9 cellular contexts compared by ENCODE assay signal in the genomic region with DNA sequence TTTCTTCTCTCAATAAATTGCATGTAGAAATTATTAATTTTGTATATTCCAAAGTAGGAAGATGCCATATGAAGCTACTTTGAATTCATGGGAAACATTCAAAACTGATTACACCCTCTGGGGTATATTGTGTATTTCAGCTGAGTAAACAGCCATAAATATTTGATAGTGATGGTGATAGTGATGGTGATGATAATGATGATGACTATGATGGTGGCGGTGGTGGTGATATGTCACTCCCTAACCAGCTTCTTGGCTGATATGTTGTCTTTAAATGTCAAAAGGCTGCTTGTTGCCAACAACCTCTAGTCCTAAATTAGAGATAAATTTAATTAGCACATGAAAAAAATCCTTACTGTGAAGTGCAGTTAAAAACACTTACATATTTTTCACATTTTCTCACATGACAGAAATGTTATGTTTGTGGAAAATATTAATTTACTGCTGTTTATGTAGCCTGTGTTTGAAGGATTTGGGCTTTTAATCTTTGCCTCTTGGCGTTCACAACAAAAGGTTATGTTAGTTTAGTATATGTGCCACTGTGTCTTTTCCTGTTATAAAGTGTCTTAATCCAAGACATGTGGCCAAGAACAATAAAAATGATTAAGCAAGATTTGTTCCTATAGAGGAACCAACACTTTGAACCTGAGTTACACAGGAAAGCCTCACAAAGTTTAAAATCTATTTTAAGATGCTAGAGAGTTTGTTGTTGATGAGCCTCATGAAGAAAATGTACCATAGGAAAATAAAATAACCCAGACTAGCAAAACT.
A peak's percentile ranks its signal among the peaks of the same experiment; 100 is the strongest.
DNase-seq lines count a peak whose midpoint lies in the region; ATAC-seq and TF ChIP-seq lines count a peak whose summit lies in the region.
"Had no signal": no experiment of that assay in that cellular context is flagged by ENCODE, and none has a peak within 500 bp of the region (broad histone marks: within the 10 kb centered on the region; RNA-seq: fewer than 3 reads in every experiment).

No MANE protein-coding gene starts in this region.

- H3K36me3 ChIP-seq in mucosa of descending colon (ENCODE audit: low read depth) (no peaks in the 10 kb centered on the region), tibial nerve (no peaks in the 10 kb centered on the region)

- TF ChIP-seq CTCF in choroid plexus epithelial cell (conservative IDR thresholded peaks at IDR 0.05; ENCODE audit: low read depth, low read length) = no peak
- TF ChIP-seq CTCF in mucosa of descending colon (IDR thresholded peaks at IDR 0.05) = no peak
- TF ChIP-seq CTCF in tibial nerve (IDR thresholded peaks at IDR 0.05) = no peak

- peak overlapping the region; percentile 66 to 85 (median 78) for H3K27ac ChIP-seq in tibial nerve

- no peak for ATAC-seq in activated CD4-positive, alpha-beta T cell treated with anti-CD3 and anti-CD28 coated beads for 36 hours
- ATAC-seq in mucosa of descending colon (peak; percentile 77), GM21447 (IDR thresholded peaks at IDR 0.05; ENCODE audit: unreplicated experiment) (no peak)

- CTCF ChIA-PET in activated CD4-positive, alpha-beta T cell treated with anti-CD3 and anti-CD28 coated beads for 36 hours (lab: Charles Lee) = interaction anchor here (1.1 kb wide), 2 partner anchors 70 to 103 kb away, joined by 3 to 6 read pairs; no protein-coding TSS in a partner anchor

- intact Hi-C loops in activated CD4-positive, alpha-beta T cell treated with anti-CD3 and anti-CD28 coated beads for 36 hours (cut with DNase I, micrococcal nuclease) = no loop called here
- intact Hi-C loops in mucosa of descending colon (cut with DNase I, micrococcal nuclease) = no loop called here

- WGBS in tibial nerve, 2 donors = 35 to 42% methylated on average over 2 of the region's 2 CpGs

- no peaks in the 10 kb centered on the region for H3K9me3 ChIP-seq in mucosa of descending colon
- no peaks in the 10 kb centered on the region for H3K9me3 ChIP-seq in tibial nerve

- TF ChIP-seq EP300 in tibial nerve (IDR thresholded peaks at IDR 0.05) = peak in 1 of 2 donors; percentile 20

- H3K4me3 Mint-ChIP-seq in activated CD4-positive, alpha-beta T cell treated with anti-CD3 and anti-CD28 coated beads for 36 hours = no peak overlapping the region

- H3K4me1 ChIP-seq in mucosa of descending colon (ENCODE audit: low read depth) (peaks cover 12% of the 10 kb centered on the region), tibial nerve (peaks cover 4 to 54% (median 12%) of the 10 kb centered on the region in 4 donors)

- no peak for DNase-seq in activated CD4-positive, alpha-beta T cell treated with anti-CD3 and anti-CD28 coated beads for 36 hours
- DNase-seq in activated CD4-positive, alpha-beta T cell treated with anti-CD3 and anti-CD28 coated beads, Interleukin-2, amount 50 U/mL, for 1 hour = no peak
- DNase-seq in choroid plexus epithelial cell (ENCODE audit: low read depth) (peak; percentile 43), mucosa of descending colon (no peak), tibial nerve (ENCODE audit: low spot score in 2 of 2) (no peak), mesenteric fat pad (ENCODE audit: low spot score) (no peak), iPS-NIHi11 (ENCODE audit: low spot score) (no peak)

- no peak overlapping the region for H3K4me3 ChIP-seq in choroid plexus epithelial cell (ENCODE audit: low read depth, low read length)
- H3K4me3 ChIP-seq in mucosa of descending colon = no peak overlapping the region
- H3K4me3 ChIP-seq in tibial nerve = peak overlapping the region in 1 of 4 donors; percentile 1
- H3K4me3 ChIP-seq: lung had no signal

- POLR2A ChIA-PET in activated CD4-positive, alpha-beta T cell treated with anti-CD3 and anti-CD28 coated beads for 36 hours (lab: Charles Lee) = no interaction called here

- TF ChIP-seq POLR2A in tibial nerve (IDR thresholded peaks at IDR 0.05) = no peak

- no peaks in the 10 kb centered on the region for H3K27me3 ChIP-seq in tibial nerve

- no peaks in the 10 kb centered on the region for H3K9me3 Mint-ChIP-seq in activated CD4-positive, alpha-beta T cell treated with anti-CD3 and anti-CD28 coated beads for 36 hours (ENCODE audit: low read depth)

- H3K27ac Mint-ChIP-seq in activated CD4-positive, alpha-beta T cell treated with anti-CD3 and anti-CD28 coated beads for 36 hours = peak overlapping the region; percentile 42

- H3K36me3 Mint-ChIP-seq in activated CD4-positive, alpha-beta T cell treated with anti-CD3 and anti-CD28 coated beads for 36 hours (ENCODE audit: low read depth) = peaks cover 16% of the 10 kb centered on the region

- peaks cover 40% of the 10 kb centered on the region for H3K4me1 Mint-ChIP-seq in activated CD4-positive, alpha-beta T cell treated with anti-CD3 and anti-CD28 coated beads for 36 hours

- no peaks in the 10 kb centered on the region for H3K27me3 Mint-ChIP-seq in activated CD4-positive, alpha-beta T cell treated with anti-CD3 and anti-CD28 coated beads for 36 hours
